1 cellular context compared by ENCODE assay signal in genomic region chr15:79090487-79091203, GRCh38.
TF ChIP-seq lines count a peak whose summit lies in the region.

TSS of gene RASGRF1 (minus strand) at chr15:79090780. CDS start at chr15:79090498, 282 bp downstream.

TF ChIP-seq in H1, 55 proteins besides CTCF, POLR2A, EP300 and RAD21:
- no peak for TF ChIP-seq CTBP2 (IDR thresholded peaks at IDR 0.05; ENCODE audit: borderline replicate concordance, insufficient read depth, insufficient read length, low read length)
- TF ChIP-seq SIX5 (IDR thresholded peaks at IDR 0.05; ENCODE audit: low read depth, low read length): no peak
- TF ChIP-seq ATF2 (IDR thresholded peaks at IDR 0.05; ENCODE audit: low read length): no peak
- peak; percentile 91 for TF ChIP-seq E2F6 (IDR thresholded peaks at IDR 0.05)
- TF ChIP-seq SP1 (IDR thresholded peaks at IDR 0.05; ENCODE audit: low read depth, low read length): no peak
- 0 out of 2 replicates have a peak, but pooled peaks have one; percentile 29 for TF ChIP-seq PHF8 (conservative IDR thresholded peaks at IDR 0.05; ENCODE audit: low read depth, low read length)
- no peak for TF ChIP-seq KDM1A (IDR thresholded peaks at IDR 0.05; ENCODE audit: borderline replicate concordance, low read length)
- no peak for TF ChIP-seq SIRT6 (IDR thresholded peaks at IDR 0.05; ENCODE audit: low read length)
- TF ChIP-seq NRF1 (IDR thresholded peaks at IDR 0.05; ENCODE audit: low read depth, low read length): no peak
- TF ChIP-seq RBBP5 (IDR thresholded peaks at IDR 0.05; ENCODE audit: borderline replicate concordance, low read depth, low read length): 0 out of 2 replicates have a peak, but pooled peaks have one; percentile 39
- no peak for TF ChIP-seq ZNF274 (IDR thresholded peaks at IDR 0.05; ENCODE audit: borderline replicate concordance, extremely low read depth, low read length)
- TF ChIP-seq TAF7 (optimal IDR thresholded peaks at IDR 0.05; ENCODE audit: borderline replicate concordance, low read depth, low read length): no peak
- no peak for TF ChIP-seq TEAD4 (IDR thresholded peaks at IDR 0.05; ENCODE audit: low read depth, low read length)
- no peak for TF ChIP-seq TCF12 (IDR thresholded peaks at IDR 0.05; ENCODE audit: low read depth, low read length)
- TF ChIP-seq RNF2 (IDR thresholded peaks at IDR 0.05; ENCODE audit: borderline replicate concordance, low read depth, low read length, missing control alignments, poor library complexity, severe bottlenecking): no peak
- TF ChIP-seq BCL11A (IDR thresholded peaks at IDR 0.05; ENCODE audit: low read depth in 2 of 2, low read length in 2 of 2): no peak
- TF ChIP-seq SAP30 (IDR thresholded peaks at IDR 0.05; ENCODE audit: insufficient read depth, insufficient replicate concordance, low read length): no peak
- no peak for TF ChIP-seq YY1 (IDR thresholded peaks at IDR 0.05; ENCODE audit: low read depth, low read length)
- TF ChIP-seq HDAC6 (IDR thresholded peaks at IDR 0.05; ENCODE audit: low read depth, low read length): no peak
- no peak for TF ChIP-seq CHD7 (IDR thresholded peaks at IDR 0.05; ENCODE audit: insufficient replicate concordance, low read length)
- peak; percentile 94 for TF ChIP-seq MAX (IDR thresholded peaks at IDR 0.05)
- TF ChIP-seq FOSL1 (IDR thresholded peaks at IDR 0.05; ENCODE audit: insufficient read depth, low read depth, low read length): no peak
- no peak for TF ChIP-seq POU5F1 (IDR thresholded peaks at IDR 0.05; ENCODE audit: low read depth, low read length)
- TF ChIP-seq USF2 (IDR thresholded peaks at IDR 0.05; ENCODE audit: low read length): peak; percentile 66
- TF ChIP-seq SIN3A (conservative IDR thresholded peaks at IDR 0.05 in 1 of 2, IDR thresholded peaks at IDR 0.05 in 1 of 2; ENCODE audit: low read depth in 1 of 2, low read length in 2 of 2): no peak
- TF ChIP-seq CEBPB (IDR thresholded peaks at IDR 0.05; ENCODE audit: low read depth, low read length): no peak
- TF ChIP-seq GABPA (IDR thresholded peaks at IDR 0.05; ENCODE audit: borderline replicate concordance, insufficient read depth, low read length): no peak
- no peak for TF ChIP-seq JUN (IDR thresholded peaks at IDR 0.05; ENCODE audit: low read depth, low read length)
- TF ChIP-seq RFX5 (IDR thresholded peaks at IDR 0.05; ENCODE audit: borderline replicate concordance, low read depth, low read length): no peak
- TF ChIP-seq POLR2AphosphoS5 (IDR thresholded peaks at IDR 0.05; ENCODE audit: low read depth, low read length): no peak
- peak; percentile 61 for TF ChIP-seq EZH2 (IDR thresholded peaks at IDR 0.05; ENCODE audit: low read depth, low read length, severe bottlenecking)
- TF ChIP-seq CHD2 (IDR thresholded peaks at IDR 0.05; ENCODE audit: low read length): no peak
- peak; percentile 54 for TF ChIP-seq KDM4A (IDR thresholded peaks at IDR 0.05; ENCODE audit: low read depth, low read length, severe bottlenecking)
- no peak for TF ChIP-seq RXRA (IDR thresholded peaks at IDR 0.05; ENCODE audit: insufficient read depth, low read depth, low read length)
- TF ChIP-seq GTF2F1 (IDR thresholded peaks at IDR 0.05; ENCODE audit: borderline replicate concordance, low read depth, low read length): no peak
- TF ChIP-seq KDM5A (IDR thresholded peaks at IDR 0.05; ENCODE audit: low read length): no peak
- TF ChIP-seq SP2 (IDR thresholded peaks at IDR 0.05; ENCODE audit: low read length): no peak
- peak; percentile 29; the same call in 1 of the 2 replicates for TF ChIP-seq TAF1 (IDR thresholded peaks at IDR 0.05; ENCODE audit: low read depth, low read length)
- no peak for TF ChIP-seq MAFK (IDR thresholded peaks at IDR 0.05; ENCODE audit: low read depth, low read length)
- TF ChIP-seq CBX5 (IDR thresholded peaks at IDR 0.05; ENCODE audit: low read depth, low read length): no peak
- TF ChIP-seq ATF3 (IDR thresholded peaks at IDR 0.05; ENCODE audit: insufficient read depth, low read depth, low read length): no peak
- TF ChIP-seq SP4 (IDR thresholded peaks at IDR 0.05; ENCODE audit: low read length): no peak
- TF ChIP-seq BACH1 (IDR thresholded peaks at IDR 0.05; ENCODE audit: low read length): no peak
- TF ChIP-seq JUND (IDR thresholded peaks at IDR 0.05; ENCODE audit: low read length): no peak
- TF ChIP-seq EGR1 (IDR thresholded peaks at IDR 0.05; ENCODE audit: borderline replicate concordance, low read depth, low read length): no peak
- no peak for TF ChIP-seq CHD1 (IDR thresholded peaks at IDR 0.05; ENCODE audit: low read depth, low read length)
- TF ChIP-seq TBP (IDR thresholded peaks at IDR 0.05; ENCODE audit: low read depth, low read length): no peak
- peak; percentile 51 for TF ChIP-seq ASH2L (IDR thresholded peaks at IDR 0.05; ENCODE audit: low read length)
- TF ChIP-seq CBX8 (IDR thresholded peaks at IDR 0.05; ENCODE audit: borderline replicate concordance, low read depth, low read length): no peak
- TF ChIP-seq NANOG (IDR thresholded peaks at IDR 0.05; ENCODE audit: insufficient read depth, low read depth, low read length, poor library complexity, severe bottlenecking): no peak
- no peak for TF ChIP-seq BRCA1 (IDR thresholded peaks at IDR 0.05; ENCODE audit: low read depth, low read length)
- no peak for TF ChIP-seq SRF (IDR thresholded peaks at IDR 0.05; ENCODE audit: low read depth, low read length)
- no peak for TF ChIP-seq SUZ12 (IDR thresholded peaks at IDR 0.05; ENCODE audit: low read length)
- peak; percentile 42 for TF ChIP-seq CREB1 (IDR thresholded peaks at IDR 0.05)
- TF ChIP-seq HDAC2 (IDR thresholded peaks at IDR 0.05; ENCODE audit: borderline replicate concordance in 1 of 2, low read depth in 2 of 2, low read length in 2 of 2): 0 out of 4 replicates have a peak, but pooled peaks of 1 of the 2 experiments have one; percentile 48
TF ChIP-seq in H1: peak in this region for 11.
